ENCODE assay signal across 25 cellular contexts in the genomic region with DNA sequence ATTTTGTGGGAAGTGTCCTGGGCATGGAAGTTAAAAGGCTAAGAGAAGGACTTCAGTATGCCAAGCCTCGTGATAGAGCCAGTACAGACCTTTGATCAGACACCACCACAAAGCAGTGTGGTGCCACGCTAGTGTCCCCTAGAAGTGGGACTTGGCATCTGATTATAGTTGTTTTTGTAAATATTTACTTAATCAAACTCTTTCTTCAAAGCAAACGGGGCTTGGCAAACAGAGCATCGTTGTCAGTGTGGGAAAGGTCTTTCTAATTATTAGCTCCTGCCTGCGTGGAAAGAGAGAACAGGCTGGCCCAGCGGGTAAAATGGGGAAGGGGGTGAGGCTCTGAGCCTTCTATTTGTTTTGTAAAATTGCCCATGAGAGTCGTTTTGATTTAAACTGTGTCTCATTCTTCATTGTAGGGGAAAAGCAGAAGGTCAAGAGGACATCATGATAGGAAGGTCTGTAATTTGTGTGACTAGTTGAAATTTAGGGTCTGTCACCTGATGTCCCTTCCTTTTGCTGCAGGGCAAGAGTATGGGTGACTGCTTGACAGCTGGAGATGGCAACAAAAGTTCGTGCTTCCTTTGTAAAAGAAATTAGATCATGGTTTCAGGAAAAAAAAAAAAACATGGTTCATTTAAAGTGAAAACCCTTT.
DNase-seq lines count a peak whose midpoint lies in the region; TF ChIP-seq lines count a peak whose summit lies in the region.
"Had no signal": no experiment of that assay in that cellular context is flagged by ENCODE, and none has a peak within 500 bp of the region (broad histone marks: within the 10 kb centered on the region; RNA-seq: fewer than 3 reads in every experiment).

No MANE protein-coding gene starts in this region.

- H3K4me2 ChIP-seq in osteoblast (ENCODE audit: insufficient read depth, low read length) = no peak overlapping the region
- H3K4me2 ChIP-seq: GM23338, smooth muscle cell had no signal

- H3K27ac Mint-ChIP-seq in endodermal cell = no peak overlapping the region
- H3K27ac Mint-ChIP-seq: activated CD4-positive, alpha-beta memory T cell treated with anti-CD3 and anti-CD28 coated beads for 36 hours; B cell; GM23338 had no signal

- H3K27me3 Mint-ChIP-seq in endodermal cell (ENCODE audit: insufficient read depth) = no peaks in the 10 kb centered on the region
- H3K27me3 Mint-ChIP-seq: activated CD4-positive, alpha-beta memory T cell treated with anti-CD3 and anti-CD28 coated beads for 36 hours had no signal

- H4K20me1 ChIP-seq in osteoblast (ENCODE audit: insufficient read depth, low read length) = no peaks in the 10 kb centered on the region

- peak; percentile 9 for DNase-seq in DMS53 (lab: John Stamatoyannopoulos, UW)
- DNase-seq in DMS53 treated with DMSO at 0.1 percent for 48 hours (lab: John Stamatoyannopoulos, UW; ENCODE audit: unreplicated experiment) = no peak
- peak; percentile 10 for DNase-seq in NCI-H2227 (lab: John Stamatoyannopoulos, UW; ENCODE audit: unreplicated experiment)
- DNase-seq in endodermal cell = no peak
- no peak for DNase-seq in osteoblast (ENCODE audit: insufficient read length, low spot score, missing footprints)
- DNase-seq in D341Med (ENCODE audit: low spot score) = no peak
- DNase-seq in BE2C = no peak
- DNase-seq in stimulated activated naive CD4-positive, alpha-beta T cell treated with Interleukin-2 at 50 U/mL for 16 hours (lab: John Stamatoyannopoulos, UW) = no peak
- DNase-seq: 8988T; activated CD4-positive, alpha-beta memory T cell treated with anti-CD3 and anti-CD28 coated beads for 36 hours; activated effector memory CD4-positive, alpha-beta T cell treated with Interleukin-2 at 50 U/mL for 16 hours; brain microvascular endothelial cell; effector memory CD4-positive, alpha-beta T cell; Karpas-422; lower lobe of right lung; MV-4-11; NCI-H82; stimulated activated CD4-positive, alpha-beta T cell treated with anti-CD3 and anti-CD28 coated beads, Interleukin-2, amount 100 ng/mL, for 48 hours; stimulated activated naive CD4-positive, alpha-beta T cell; T-helper 2 cell; WERI-Rb-1 had no signal

- H3K4me3 ChIP-seq in endodermal cell (ENCODE audit: low read length) = no peak overlapping the region
- no peak overlapping the region for H3K4me3 ChIP-seq in osteoblast (ENCODE audit: insufficient read depth, low read length)
- H3K4me3 ChIP-seq in BE2C (ENCODE audit: low read depth, low read length) = no peak overlapping the region
- H3K4me3 ChIP-seq: esophagus muscularis mucosa, GM23338, lower lobe of right lung, smooth muscle cell had no signal

- 54 to 70% methylated on average over 3 to 8 of the region's 8 CpGs for WGBS in endodermal cell (ENCODE audit: insufficient coverage in 1 of 2, insufficient read length in 1 of 2), 2 experiments

- peak overlapping the region; percentile 5 for H2AFZ ChIP-seq in osteoblast (ENCODE audit: low read length)
- H2AFZ ChIP-seq: GM23338 had no signal

- H3K9me3 Mint-ChIP-seq in endodermal cell = no peaks in the 10 kb centered on the region
- H3K9me3 Mint-ChIP-seq: activated CD4-positive, alpha-beta memory T cell treated with anti-CD3 and anti-CD28 coated beads for 36 hours; GM23338 had no signal

- no peak overlapping the region for H3K4me3 Mint-ChIP-seq in endodermal cell
- H3K4me3 Mint-ChIP-seq: activated CD4-positive, alpha-beta memory T cell treated with anti-CD3 and anti-CD28 coated beads for 36 hours; B cell; GM23338 had no signal

- TF ChIP-seq CTCF in endodermal cell (conservative IDR thresholded peaks at IDR 0.05) (no peak), osteoblast (IDR thresholded peaks at IDR 0.05; ENCODE audit: extremely low read depth, low read depth, low read length) (no peak), BE2C (IDR thresholded peaks at IDR 0.05; ENCODE audit: low read depth, low read length) (no peak)

- H3K79me2 ChIP-seq in osteoblast (ENCODE audit: insufficient read depth, low read length) = no peaks in the 10 kb centered on the region

- peaks cover 12% of the 10 kb centered on the region for H3K4me1 Mint-ChIP-seq in endodermal cell
- H3K4me1 Mint-ChIP-seq: B cell had no signal

- no peaks in the 10 kb centered on the region for H3K9me3 ChIP-seq in endodermal cell (ENCODE audit: control insufficient read depth, low read length)
- no peaks in the 10 kb centered on the region for H3K9me3 ChIP-seq in osteoblast (ENCODE audit: low read depth, low read length)
- no peaks in the 10 kb centered on the region for H3K9me3 ChIP-seq in BE2C
- H3K9me3 ChIP-seq: esophagus muscularis mucosa, lower lobe of right lung had no signal

- H3K27ac ChIP-seq in endodermal cell (ENCODE audit: low read depth, low read length) (peak overlapping the region; percentile 72), osteoblast (ENCODE audit: low read depth, low read length) (no peak overlapping the region)
- H3K27ac ChIP-seq: brain microvascular endothelial cell, esophagus muscularis mucosa, lower lobe of right lung, WERI-Rb-1 had no signal

- no peaks in the 10 kb centered on the region for H3K4me1 ChIP-seq in endodermal cell (ENCODE audit: control insufficient read depth, insufficient read depth, low read length)
- peaks cover 4% of the 10 kb centered on the region for H3K4me1 ChIP-seq in osteoblast (ENCODE audit: insufficient read depth, low read length)
- H3K4me1 ChIP-seq in BE2C = no peaks in the 10 kb centered on the region
- H3K4me1 ChIP-seq: esophagus muscularis mucosa, lower lobe of right lung had no signal

- H3K36me3 ChIP-seq in endodermal cell (ENCODE audit: control insufficient read depth, insufficient read depth, low read length) (no peaks in the 10 kb centered on the region), osteoblast (ENCODE audit: insufficient read depth, low read length) (no peaks in the 10 kb centered on the region), BE2C (no peaks in the 10 kb centered on the region)
- H3K36me3 ChIP-seq: brain microvascular endothelial cell, esophagus muscularis mucosa, lower lobe of right lung, WERI-Rb-1 had no signal

- no peak overlapping the region for H3K9ac ChIP-seq in endodermal cell (ENCODE audit: extremely low read depth, low read length, poor library complexity, severe bottlenecking)

- no peaks in the 10 kb centered on the region for H3K36me3 Mint-ChIP-seq in endodermal cell (ENCODE audit: low read depth)
- H3K36me3 Mint-ChIP-seq: activated CD4-positive, alpha-beta memory T cell treated with anti-CD3 and anti-CD28 coated beads for 36 hours had no signal

- H3K27me3 ChIP-seq in endodermal cell (ENCODE audit: control insufficient read depth, insufficient read depth, low read length, poor library complexity, severe bottlenecking) = no peaks in the 10 kb centered on the region
- H3K27me3 ChIP-seq in osteoblast (ENCODE audit: insufficient read depth, low read length) = no peaks in the 10 kb centered on the region
- no peaks in the 10 kb centered on the region for H3K27me3 ChIP-seq in BE2C
- H3K27me3 ChIP-seq: brain microvascular endothelial cell, esophagus muscularis mucosa had no signal

Comparison
In these comparisons a context has a peak if more than half of its experiments do, and no peak if none do; other contexts are left out.
1. DNase-seq: peak in DMS53 (single experiment) and NCI-H2227 (single experiment); none in DMS53 treated with DMSO at 0.1 percent for 48 hours (single experiment), endodermal cell (single experiment), osteoblast (single experiment), D341Med (single experiment), BE2C (single experiment) and stimulated activated naive CD4-positive, alpha-beta T cell treated with Interleukin-2 at 50 U/mL for 16 hours (single experiment).